ENCODE assay signal across 8 cellular contexts in genomic region chr19:55654323-55654832, GRCh38. TPM values are rescaled to one million over a fixed set of nuclear protein-coding genes. Genes with fewer than 3 reads are reported as not detected.
A peak's percentile ranks its signal among the peaks of the same experiment; 100 is the strongest.
DNase-seq lines count a peak whose midpoint lies in the region; ATAC-seq and TF ChIP-seq lines count a peak whose summit lies in the region.

No MANE protein-coding gene starts in this region.

- no peaks in the 10 kb centered on the region for H3K4me1 ChIP-seq in BE2C

- no peaks in the 10 kb centered on the region for H3K27me3 ChIP-seq in BE2C

- ATAC-seq in GM19372 (IDR thresholded peaks at IDR 0.05; ENCODE audit: low read depth, unreplicated experiment) (peak; percentile 48), HG03520 (IDR thresholded peaks at IDR 0.05; ENCODE audit: unreplicated experiment) (peak; percentile 54), left colon (peak; percentile 79)

- CTCF ChIA-PET in activated CD4-positive, alpha-beta T cell treated with anti-CD3 and anti-CD28 coated beads, Interleukin-2, amount 10 ng/mL, durations not matched to agents 7 days and 5 days (lab: Charles Lee): interaction anchor here (0.6 to 3.4 kb wide), 26 partner anchors 9 to 494 kb away, joined by 3 to 36 read pairs (median 5); partner anchors contain the start of genes FIZ1, ZNF580, ZNF581 and ZNF784

- H3K4me3 Mint-ChIP-seq in activated CD4-positive, alpha-beta T cell treated with anti-CD3 and anti-CD28 coated beads, Interleukin-2, amount 10 ng/mL, durations not matched to agents 7 days and 5 days: peak overlapping the region; percentile 88

- intact Hi-C loops in left colon (cut with DNase I, micrococcal nuclease): no loop called here

- peak; percentile 99 for DNase-seq in BE2C
- DNase-seq in NCI-H526 treated with DMSO at 0.1 percent for 48 hours (lab: John Stamatoyannopoulos, UW): peak; percentile 99
- DNase-seq in activated CD4-positive, alpha-beta T cell treated with anti-CD3 and anti-CD28 coated beads, Interleukin-2, amount 10 ng/mL, durations not matched to agents 7 days and 5 days: peak; percentile 100
- DNase-seq in cortex of kidney (lab: John Stamatoyannopoulos, UW): peak; percentile 91
- DNase-seq in left colon: peak; percentile 99 to 100
- peak; percentile 93 to 98 (median 96) for DNase-seq in stimulated activated CD4-positive, alpha-beta T cell treated with anti-CD3 and anti-CD28 coated beads, Interleukin-1b, Interleukin-23, amount 100 ng/mL, for 24 hours (ENCODE audit: low read depth in 4 of 4, low spot score in 1 of 4)

- H3K4me1 Mint-ChIP-seq in activated CD4-positive, alpha-beta T cell treated with anti-CD3 and anti-CD28 coated beads, Interleukin-2, amount 10 ng/mL, durations not matched to agents 7 days and 5 days: peaks cover 45% of the 10 kb centered on the region

- no peaks in the 10 kb centered on the region for H3K9me3 Mint-ChIP-seq in activated CD4-positive, alpha-beta T cell treated with anti-CD3 and anti-CD28 coated beads, Interleukin-2, amount 10 ng/mL, durations not matched to agents 7 days and 5 days

- no peak for TF ChIP-seq CTCF in BE2C (IDR thresholded peaks at IDR 0.05; ENCODE audit: low read depth, low read length)

- H3K27me3 Mint-ChIP-seq in activated CD4-positive, alpha-beta T cell treated with anti-CD3 and anti-CD28 coated beads, Interleukin-2, amount 10 ng/mL, durations not matched to agents 7 days and 5 days: no peaks in the 10 kb centered on the region

- H3K36me3 Mint-ChIP-seq in activated CD4-positive, alpha-beta T cell treated with anti-CD3 and anti-CD28 coated beads, Interleukin-2, amount 10 ng/mL, durations not matched to agents 7 days and 5 days (ENCODE audit: low read depth): peaks cover 19% of the 10 kb centered on the region

- H3K9me3 ChIP-seq in BE2C: no peaks in the 10 kb centered on the region

- H3K36me3 ChIP-seq in BE2C: peaks cover 36% of the 10 kb centered on the region

- H3K27ac Mint-ChIP-seq in activated CD4-positive, alpha-beta T cell treated with anti-CD3 and anti-CD28 coated beads, Interleukin-2, amount 10 ng/mL, durations not matched to agents 7 days and 5 days: peak overlapping the region; percentile 99

- H3K4me3 ChIP-seq in BE2C (ENCODE audit: low read depth, low read length): peak overlapping the region; percentile 99

- POLR2A ChIA-PET in activated CD4-positive, alpha-beta T cell treated with anti-CD3 and anti-CD28 coated beads, Interleukin-2, amount 10 ng/mL, durations not matched to agents 7 days and 5 days (lab: Charles Lee): interaction anchor here (0.7 to 1.1 kb wide), 3 partner anchors 18 to 1781 kb away, joined by 3 to 4 read pairs (median 3); no protein-coding TSS in a partner anchor

RNA-seq across cellular contexts. Expression of gene U2AF2, which starts 0.5 kb away (rescaled TPM):
- 543 TPM for polyA plus RNA-seq in BE2C (2012; ENCODE audit: insufficient read depth, insufficient read length, low read depth)
- 100 to 1,000 TPM; 239 to 281 TPM for total RNA-seq in activated CD4-positive, alpha-beta T cell treated with anti-CD3 and anti-CD28 coated beads, Interleukin-2, amount 10 ng/mL, durations not matched to agents 7 days and 5 days
- total RNA-seq in left colon: 100 to 1,000 TPM; 142 to 167 TPM

RNA-seq across cellular contexts. Expression of gene CCDC106, which starts 6.4 kb away (rescaled TPM):
- 51.0 TPM for polyA plus RNA-seq in BE2C (2012; ENCODE audit: insufficient read depth, insufficient read length, low read depth)
- total RNA-seq in activated CD4-positive, alpha-beta T cell treated with anti-CD3 and anti-CD28 coated beads, Interleukin-2, amount 10 ng/mL, durations not matched to agents 7 days and 5 days: 1 to 10 TPM; 8.3 to 8.8 TPM
- total RNA-seq in left colon: 1 to 10 TPM; 6.2 to 6.7 TPM

RNA-seq across cellular contexts. Expression of gene ZNF581, which starts 10.9 kb away (rescaled TPM):
- polyA plus RNA-seq in BE2C (2012; ENCODE audit: insufficient read depth, insufficient read length, low read depth): 42.2 TPM
- total RNA-seq in activated CD4-positive, alpha-beta T cell treated with anti-CD3 and anti-CD28 coated beads, Interleukin-2, amount 10 ng/mL, durations not matched to agents 7 days and 5 days: 10 to 100 TPM; 24.1 to 25.5 TPM
- total RNA-seq in left colon: 10 to 100 TPM; 15.2 to 18.7 TPM

RNA-seq across cellular contexts. Expression of gene ZNF580, which starts 13.6 kb away (rescaled TPM):
- 129 TPM for polyA plus RNA-seq in BE2C (2012; ENCODE audit: insufficient read depth, insufficient read length, low read depth)
- 10 to 100 TPM; 44.6 to 45.9 TPM for total RNA-seq in activated CD4-positive, alpha-beta T cell treated with anti-CD3 and anti-CD28 coated beads, Interleukin-2, amount 10 ng/mL, durations not matched to agents 7 days and 5 days
- total RNA-seq in left colon: 10 to 100 TPM; 22.5 to 23.3 TPM

RNA-seq across cellular contexts. Expression of gene EPN1, which starts 20.6 kb away (rescaled TPM):
- 358 TPM for polyA plus RNA-seq in BE2C (2012; ENCODE audit: insufficient read depth, insufficient read length, low read depth)
- total RNA-seq in activated CD4-positive, alpha-beta T cell treated with anti-CD3 and anti-CD28 coated beads, Interleukin-2, amount 10 ng/mL, durations not matched to agents 7 days and 5 days: 10 to 100 TPM; 50.8 to 64.2 TPM
- 100 to 1,000 TPM; 235 to 239 TPM for total RNA-seq in left colon

Comparison
In these comparisons a context has a peak if more than half of its experiments do, and no peak if none do; other contexts are left out.
1. Peak in every context shown above with its lines: DNase-seq, ATAC-seq and H3K4me3 ChIP-seq.